In genomic region chr1:85356130-85356529, GRCh38 we compare ENCODE assay signal across 1 cellular context.
TF ChIP-seq lines count a peak whose summit lies in the region.

No MANE protein-coding gene starts in this region.

TF ChIP-seq in HepG2, 621 proteins besides CTCF, POLR2A, EP300 and RAD21 (continued from another document):
- TF ChIP-seq ZHX1 (CRISPR knock-in tag; IDR thresholded peaks at IDR 0.05; ENCODE audit: low read depth) (no peak), CBFB (CRISPR knock-in tag; IDR thresholded peaks at IDR 0.05) (no peak), ZSCAN31 (CRISPR knock-in tag; IDR thresholded peaks at IDR 0.05; ENCODE audit: low read depth) (no peak), ZNF232 (CRISPR knock-in tag; IDR thresholded peaks at IDR 0.05; ENCODE audit: borderline replicate concordance) (no peak), SP5 (CRISPR knock-in tag; IDR thresholded peaks at IDR 0.05; ENCODE audit: borderline replicate concordance, low read depth) (no peak), MXI1 (IDR thresholded peaks at IDR 0.05; ENCODE audit: borderline replicate concordance, low read depth, low read length) (no peak), U2AF2 (IDR thresholded peaks at IDR 0.05; ENCODE audit: low read depth, low read length) (no peak), ZSCAN22 (CRISPR knock-in tag; IDR thresholded peaks at IDR 0.05) (no peak), CSRNP1 (CRISPR knock-in tag; IDR thresholded peaks at IDR 0.05) (no peak), RFX5 (IDR thresholded peaks at IDR 0.05; ENCODE audit: low read depth, low read length) (no peak), JUND (CRISPR knock-in tag; IDR thresholded peaks at IDR 0.05) (no peak)
